In the genomic region with DNA sequence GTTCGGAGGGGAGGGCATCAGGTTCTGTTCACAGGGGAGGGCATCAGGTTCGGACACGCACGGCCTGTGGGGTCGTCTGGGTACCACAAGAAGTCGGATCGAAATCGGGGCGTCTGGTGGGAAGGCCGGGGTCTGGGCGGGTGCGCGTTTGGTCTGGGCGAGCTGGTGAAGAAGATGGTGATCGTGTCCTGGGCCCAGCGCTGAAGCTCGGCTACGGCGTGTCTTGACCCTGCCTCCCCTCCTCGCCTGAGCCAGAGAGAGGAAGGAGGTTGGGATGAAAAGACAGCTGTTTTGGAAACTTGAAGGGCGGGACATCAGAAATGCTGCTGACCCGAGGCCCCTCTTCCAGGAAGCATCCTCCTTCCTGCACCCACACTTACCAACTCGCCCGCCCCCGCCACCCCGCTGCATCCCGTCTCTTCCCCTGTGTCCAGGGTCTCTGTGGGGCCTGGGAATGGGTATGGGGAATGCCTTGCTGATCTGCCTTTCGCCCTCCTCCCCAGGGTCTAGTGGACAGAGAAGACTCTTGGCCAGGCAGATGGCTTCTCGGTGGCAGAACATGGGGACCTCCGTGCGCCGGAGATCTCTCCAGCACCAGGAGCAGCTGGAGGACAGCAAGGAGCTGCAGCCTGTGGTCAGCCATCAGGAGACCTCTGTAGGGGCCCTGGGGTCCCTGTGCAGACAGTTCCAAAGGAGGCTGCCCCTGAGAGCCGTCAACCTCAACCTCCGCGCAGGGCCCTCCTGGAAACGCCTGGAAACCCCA, we compare ENCODE assay signal across 8 cellular contexts. TPM values are rescaled to one million over a fixed set of nuclear protein-coding genes. Genes with fewer than 3 reads are reported as not detected.
DNase-seq lines count a peak whose midpoint lies in the region; ATAC-seq and TF ChIP-seq lines count a peak whose summit lies in the region.

No MANE protein-coding gene starts in this region.

- DNase-seq in AG10803 (ENCODE audit: low read depth): no peak
- no peak for DNase-seq in LNCaP clone FGC (ENCODE audit: low read depth)
- DNase-seq in natural killer cell: no peak
- no peak for DNase-seq in SHP77 treated with DMSO at 0.1 percent for 48 hours (lab: John Stamatoyannopoulos, UW)
- DNase-seq in COLO829 (ENCODE audit: low spot score): no peak
- DNase-seq in activated CD4-positive, alpha-beta T cell treated with anti-CD3 and anti-CD28 coated beads, Interleukin-2, amount 50 U/mL, for 4 hours: no peak

- H3K9me3 Mint-ChIP-seq in natural killer cell: no peaks in the 10 kb centered on the region

- peaks cover 7 to 17% of the 10 kb centered on the region in 2 donors for H3K27me3 Mint-ChIP-seq in natural killer cell (ENCODE audit: low read depth in 2 of 2)

- ATAC-seq in natural killer cell: no peak
- ATAC-seq in GM21423 (IDR thresholded peaks at IDR 0.05; ENCODE audit: unreplicated experiment): no peak

- peaks cover 13 to 16% of the 10 kb centered on the region in 2 donors for H3K4me1 Mint-ChIP-seq in natural killer cell

- 25 to 26% methylated on average over 36 of the region's 36 CpGs for WGBS in ectodermal cell, 2 experiments

- H3K4me1 ChIP-seq in ectodermal cell (ENCODE audit: control insufficient read depth, insufficient read depth, low read length): peaks cover 32% of the 10 kb centered on the region

- TF ChIP-seq CTCF in AG10803 (conservative IDR thresholded peaks at IDR 0.05; ENCODE audit: low read length) (no peak), LNCaP clone FGC (IDR thresholded peaks at IDR 0.05; ENCODE audit: control insufficient read depth, extremely low read depth, insufficient read depth) (no peak), natural killer cell (IDR thresholded peaks at IDR 0.05) (no peak)

- no peaks in the 10 kb centered on the region for H3K27me3 ChIP-seq in ectodermal cell (ENCODE audit: control insufficient read depth, insufficient read depth, low read length, poor library complexity, severe bottlenecking)

- peak overlapping the region; percentile 93 for H3K4me3 Mint-ChIP-seq in natural killer cell

- no peaks in the 10 kb centered on the region for H3K36me3 Mint-ChIP-seq in natural killer cell

- no peaks in the 10 kb centered on the region for H3K9me3 ChIP-seq in ectodermal cell (ENCODE audit: control insufficient read depth, low read length)

- H3K4me3 ChIP-seq in AG10803 (ENCODE audit: low read length) (peak overlapping the region; percentile 79), LNCaP clone FGC (ENCODE audit: low read depth, low read length) (peak overlapping the region; percentile 85), ectodermal cell (ENCODE audit: insufficient read depth, low read depth, low read length) (peak overlapping the region; percentile 82)

- intact Hi-C loops in natural killer cell (cut with micrococcal nuclease): no loop called here

- H3K27ac Mint-ChIP-seq in natural killer cell: peak overlapping the region; percentile 29 to 82

- H3K27ac ChIP-seq in ectodermal cell (ENCODE audit: insufficient read depth, low read depth, low read length, poor library complexity, severe bottlenecking): no peak overlapping the region

- peaks cover 27% of the 10 kb centered on the region for H3K36me3 ChIP-seq in ectodermal cell (ENCODE audit: control insufficient read depth, insufficient read depth, low read length)

RNA-seq across cellular contexts. Expression of gene PIMREG, which starts 0.5 kb away (rescaled TPM):
- polyA plus RNA-seq in ectodermal cell (2013, experiment 1 of 4): 110 TPM
- 93.7 TPM for polyA plus RNA-seq in ectodermal cell (2013, experiment 2 of 4)
- 90.0 TPM for polyA plus RNA-seq in ectodermal cell (2013, experiment 3 of 4)
- 88.6 TPM for polyA plus RNA-seq in ectodermal cell (2013, experiment 4 of 4)
- total RNA-seq in natural killer cell: 1 to 10 TPM in 1 of 3 donors, under 1 TPM in 2; 0.73 to 1.4 (median 0.78) TPM

RNA-seq across cellular contexts. Expression of gene AIPL1, which starts 9.8 kb away (rescaled TPM):
- 2.0 TPM for polyA plus RNA-seq in ectodermal cell (2013, experiment 1 of 4)
- polyA plus RNA-seq in ectodermal cell (2013, experiment 2 of 4): 2.5 TPM
- 0.69 TPM for polyA plus RNA-seq in ectodermal cell (2013, experiment 3 of 4)
- 1.7 TPM for polyA plus RNA-seq in ectodermal cell (2013, experiment 4 of 4)
- not detected for total RNA-seq in natural killer cell
